ENCODE assay signal across 21 cellular contexts in the genomic region with DNA sequence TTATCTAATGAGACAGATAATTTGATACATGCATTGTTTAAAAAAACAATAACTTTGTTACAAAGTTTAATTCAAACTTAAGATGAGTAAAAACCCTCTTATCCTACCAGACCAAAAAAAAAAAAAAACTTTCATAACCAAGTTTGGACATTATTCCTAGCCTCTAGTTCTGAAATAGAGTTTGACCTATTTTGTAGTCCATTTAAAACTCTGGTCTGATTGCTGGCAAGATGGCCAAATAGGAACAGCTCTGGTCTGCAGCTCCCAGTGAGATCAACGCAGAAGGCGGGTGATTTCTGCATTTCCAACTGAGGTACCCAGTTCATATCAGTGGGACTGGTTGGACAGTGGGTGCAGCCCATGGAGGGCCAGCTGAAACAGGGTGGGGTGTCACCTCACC.
DNase-seq lines count a peak whose midpoint lies in the region; ATAC-seq, FAIRE-seq and TF ChIP-seq lines count a peak whose summit lies in the region.
"Had no signal": no experiment of that assay in that cellular context is flagged by ENCODE, and none has a peak within 500 bp of the region (broad histone marks: within the 10 kb centered on the region; RNA-seq: fewer than 3 reads in every experiment).

No MANE protein-coding gene starts in this region.

- no peaks in the 10 kb centered on the region for H3K36me3 Mint-ChIP-seq in T-helper 2 cell treated with Interferon-gamma antibody and Interleukin-4, amounts not matched to agents 5 μg/mL and 100 μg/mL, for 36 hours (ENCODE audit: low read depth)
- H3K36me3 Mint-ChIP-seq: CD8-positive, alpha-beta T cell had no signal

- no peak overlapping the region for H3K4me3 ChIP-seq in ascending aorta
- peak overlapping the region; percentile 64 for H3K4me3 ChIP-seq in thoracic aorta
- H3K4me3 ChIP-seq in aorta (ENCODE audit: low read length in 2 of 2): no peak overlapping the region
- no peak overlapping the region for H3K4me3 ChIP-seq in HepG2 (replicated peaks in 1 of 3; ENCODE audit: insufficient read depth in 1 of 3, low read depth in 2 of 3, low read length in 3 of 3)
- H3K4me3 ChIP-seq: A549; BLaER1 treated with 17β-estradiol and CSF1 and Interleukin-3, amounts not matched to agents 10 nM and 100 nM had no signal

- H3K27ac ChIP-seq in ascending aorta (peak overlapping the region; percentile 82 to 89), thoracic aorta (peak overlapping the region; percentile 82 to 93), aorta (ENCODE audit: low read depth in 1 of 2, low read length in 2 of 2) (peak overlapping the region; percentile 75 to 78), HepG2 (ENCODE audit: extremely low read length, insufficient read depth, low read length) (no peak overlapping the region)
- H3K27ac ChIP-seq: 22Rv1; A549; BLaER1 treated with 17β-estradiol and CSF1 and Interleukin-3, amounts not matched to agents 10 nM and 100 nM; C4-2B had no signal

- H3K4me3 Mint-ChIP-seq in T-helper 2 cell treated with Interferon-gamma antibody and Interleukin-4, amounts not matched to agents 5 μg/mL and 100 μg/mL, for 36 hours: no peak overlapping the region
- H3K4me3 Mint-ChIP-seq: B cell; CD4-positive, alpha-beta T cell; CD8-positive, alpha-beta T cell had no signal

- in situ Hi-C loops in HepG2 (cut with HindIII; ENCODE audit: extremely low pct_ligation_motif_present, low pct_unique_long_range_greater_than_20kb): no loop called here

- no peak for FAIRE-seq in HepG2 (lab: Jason Lieb, UNC)
- FAIRE-seq: A549, D721Med, G401.6, GM12891, GM19239 had no signal

- no peak overlapping the region for H2AFZ ChIP-seq in HepG2 (ENCODE audit: low read length)

- 8 to 9% methylated on average over 2 of the region's 2 CpGs for WGBS in aorta, 2 donors
- WGBS in HepG2 (ENCODE audit: low lambda C conversion rate): 100% methylated on average over 2 of the region's 2 CpGs

- H3K4me2 ChIP-seq in HepG2 (ENCODE audit: low read depth, low read length): no peak overlapping the region
- H3K4me2 ChIP-seq: A549; BLaER1 treated with 17β-estradiol and CSF1 and Interleukin-3, amounts not matched to agents 10 nM and 100 nM had no signal

- intact Hi-C loops in ascending aorta (cut with DNase I): loop anchor here (5.0 to 10.0 kb wide), 2 partner anchors 77 to 170 kb away; partner anchors contain the start of gene NT5DC1
- intact Hi-C loops in aorta (cut with DNase I): loop anchor here (5.0 to 10.0 kb wide), 3 partner anchors 72 to 170 kb away; partner anchors contain the start of gene NT5DC1 (in 1 of the 2)
- intact Hi-C loops in HepG2 (cut with micrococcal nuclease; ENCODE audit: unreplicated experiment): no loop called here

- TF ChIP-seq RAD21 in HepG2 (CRISPR knock-in tag; IDR thresholded peaks at IDR 0.05): no peak

- DNase-seq in ascending aorta (ENCODE audit: low spot score in 2 of 2) (no peak), thoracic aorta (ENCODE audit: low spot score) (no peak), aorta (no peak), HepG2 (ENCODE audit: low spot score) (no peak)
- DNase-seq in T-helper 2 cell treated with Interferon-gamma antibody and Interleukin-4, amounts not matched to agents 5 μg/mL and 100 μg/mL, for 36 hours (ENCODE audit: low spot score): no peak
- DNase-seq: AML-193; Caco-2; Calu3; CD4-positive, alpha-beta T cell; CD8-positive, alpha-beta T cell; DMS79 treated with DMSO at 0.1 percent for 48 hours; GF-D8 had no signal

- H3K36me3 ChIP-seq in ascending aorta (no peaks in the 10 kb centered on the region), thoracic aorta (no peaks in the 10 kb centered on the region), aorta (ENCODE audit: control insufficient read depth in 1 of 2, insufficient read depth in 2 of 2, low read length in 1 of 2) (no peaks in the 10 kb centered on the region), HepG2 (replicated peaks in 1 of 2; ENCODE audit: control insufficient read depth in 1 of 2, insufficient read depth in 2 of 2, low read length in 2 of 2) (no peaks in the 10 kb centered on the region)
- H3K36me3 ChIP-seq: BLaER1 treated with 17β-estradiol and CSF1 and Interleukin-3, amounts not matched to agents 10 nM and 100 nM had no signal

- POLR2A ChIA-PET in HepG2 (lab: Yijun Ruan, JAX): no interaction called here

- peak; percentile 60 for ATAC-seq in thoracic aorta (ENCODE audit: insufficient number of reproducible peaks, low FRiP score, low read depth)
- ATAC-seq in aorta (ENCODE audit: low FRiP score): peak; percentile 73
- ATAC-seq in HepG2: no peak
- ATAC-seq: A549; CD8-positive, alpha-beta T cell had no signal

- H3K27me3 Mint-ChIP-seq in T-helper 2 cell treated with Interferon-gamma antibody and Interleukin-4, amounts not matched to agents 5 μg/mL and 100 μg/mL, for 36 hours (ENCODE audit: low read depth): no peaks in the 10 kb centered on the region
- H3K27me3 Mint-ChIP-seq: CD4-positive, alpha-beta T cell had no signal

- no peak overlapping the region for H3K9ac ChIP-seq in HepG2 (ENCODE audit: insufficient read depth, low read depth, low read length)
- H3K9ac ChIP-seq: BLaER1 treated with 17β-estradiol and CSF1 and Interleukin-3, amounts not matched to agents 10 nM and 100 nM had no signal

- no peaks in the 10 kb centered on the region for H3K27me3 ChIP-seq in ascending aorta
- no peaks in the 10 kb centered on the region for H3K27me3 ChIP-seq in thoracic aorta (replicated peaks; ENCODE audit: insufficient read depth)
- no peaks in the 10 kb centered on the region for H3K27me3 ChIP-seq in aorta (ENCODE audit: control insufficient read depth in 1 of 2, insufficient read depth in 2 of 2, low read length in 1 of 2)
- H3K27me3 ChIP-seq in HepG2 (ENCODE audit: control insufficient read depth in 1 of 2, insufficient read depth in 2 of 2, low read length in 2 of 2): no peaks in the 10 kb centered on the region
- H3K27me3 ChIP-seq: BLaER1 treated with 17β-estradiol and CSF1 and Interleukin-3, amounts not matched to agents 10 nM and 100 nM had no signal

- CTCF ChIA-PET in HepG2 (lab: Yijun Ruan, JAX; ENCODE audit: low intra/inter-chr PET ratio, low total read pairs): no interaction called here

- H3K27ac Mint-ChIP-seq in T-helper 2 cell treated with Interferon-gamma antibody and Interleukin-4, amounts not matched to agents 5 μg/mL and 100 μg/mL, for 36 hours: no peak overlapping the region
- H3K27ac Mint-ChIP-seq: B cell; CD4-positive, alpha-beta T cell; CD8-positive, alpha-beta T cell had no signal

- peaks cover 8 to 11% of the 10 kb centered on the region in 2 donors for H3K4me1 ChIP-seq in ascending aorta
- peaks cover 24 to 26% of the 10 kb centered on the region in 2 donors for H3K4me1 ChIP-seq in thoracic aorta (ENCODE audit: control insufficient read depth in 1 of 2, low read depth in 2 of 2)
- no peaks in the 10 kb centered on the region for H3K4me1 ChIP-seq in aorta (ENCODE audit: control insufficient read depth in 1 of 2, insufficient read depth in 2 of 2, low read length in 2 of 2)
- peaks cover 8% of the 10 kb centered on the region; the same call in 1 of the 2 replicates for H3K4me1 ChIP-seq in HepG2 (ENCODE audit: insufficient read depth, low read length)
- H3K4me1 ChIP-seq: A549, Caco-2 had no signal

- no peaks in the 10 kb centered on the region for H3K79me2 ChIP-seq in HepG2 (ENCODE audit: insufficient read depth, low read length)

- no peaks in the 10 kb centered on the region for H3K4me1 Mint-ChIP-seq in T-helper 2 cell treated with Interferon-gamma antibody and Interleukin-4, amounts not matched to agents 5 μg/mL and 100 μg/mL, for 36 hours (ENCODE audit: low read depth)
- H3K4me1 Mint-ChIP-seq: B cell had no signal

- peaks cover 9% of the 10 kb centered on the region for H3K9me3 Mint-ChIP-seq in T-helper 2 cell treated with Interferon-gamma antibody and Interleukin-4, amounts not matched to agents 5 μg/mL and 100 μg/mL, for 36 hours

- TF ChIP-seq EP300 in HepG2 (IDR thresholded peaks at IDR 0.05; ENCODE audit: low read depth in 2 of 2, low read length in 2 of 2) (no peak), HepG2 (CRISPR knock-in tag; IDR thresholded peaks at IDR 0.05; ENCODE audit: borderline replicate concordance) (no peak)

- no peaks in the 10 kb centered on the region for H4K20me1 ChIP-seq in HepG2 (ENCODE audit: insufficient read depth, low read length)
- H4K20me1 ChIP-seq: BLaER1 treated with 17β-estradiol and CSF1 and Interleukin-3, amounts not matched to agents 10 nM and 100 nM had no signal

- TF ChIP-seq POLR2A in HepG2 (IDR thresholded peaks at IDR 0.05; ENCODE audit: insufficient read depth in 1 of 2, low read depth in 2 of 2, low read length in 2 of 2): no peak

- no TSS peak for BruUV-seq in HepG2 (replicated peaks; lab: Mats Ljungman, UMichigan)

- TF ChIP-seq CTCF in ascending aorta (IDR thresholded peaks at IDR 0.05): no peak
- no peak for TF ChIP-seq CTCF in thoracic aorta (IDR thresholded peaks at IDR 0.05)
- no peak for TF ChIP-seq CTCF in HepG2 (CRISPR knock-in tag; IDR thresholded peaks at IDR 0.05)

- H3K9me3 ChIP-seq in ascending aorta: peaks cover 0 to 1% of the 10 kb centered on the region in 2 donors
- H3K9me3 ChIP-seq in thoracic aorta: no peaks in the 10 kb centered on the region
- H3K9me3 ChIP-seq in aorta (ENCODE audit: control insufficient read depth, low read length): no peaks in the 10 kb centered on the region
- no peaks in the 10 kb centered on the region for H3K9me3 ChIP-seq in HepG2 (ENCODE audit: low read length)
- H3K9me3 ChIP-seq: A549, Caco-2 had no signal

TF ChIP-seq in HepG2, 621 proteins besides CTCF, POLR2A, EP300 and RAD21 (continues in another document):
- no peak for TF ChIP-seq U2AF1 (optimal IDR thresholded peaks at IDR 0.05; ENCODE audit: low read depth, low read length)
- TF ChIP-seq MBD4 (IDR thresholded peaks at IDR 0.05; ENCODE audit: borderline replicate concordance, low read length): no peak
- no peak for TF ChIP-seq POLR2G (IDR thresholded peaks at IDR 0.05; ENCODE audit: low read depth, low read length)
- no peak for TF ChIP-seq ARNT2 (CRISPR knock-in tag; IDR thresholded peaks at IDR 0.05; ENCODE audit: low read depth)
- no peak for TF ChIP-seq SP1 (IDR thresholded peaks at IDR 0.05)
- no peak for TF ChIP-seq SP1 (CRISPR knock-in tag; IDR thresholded peaks at IDR 0.05)
- TF ChIP-seq NFIC (IDR thresholded peaks at IDR 0.05; ENCODE audit: low read length): no peak
- no peak for TF ChIP-seq ZNF253 (CRISPR knock-in tag; IDR thresholded peaks at IDR 0.05; ENCODE audit: borderline replicate concordance)
- TF ChIP-seq HOXA9 (CRISPR knock-in tag; IDR thresholded peaks at IDR 0.05; ENCODE audit: borderline replicate concordance): no peak
- no peak for TF ChIP-seq LCORL (IDR thresholded peaks at IDR 0.05)
- TF ChIP-seq LCORL (CRISPR knock-in tag; IDR thresholded peaks at IDR 0.05): no peak
